22 cellular contexts compared by ENCODE assay signal in the genomic region with DNA sequence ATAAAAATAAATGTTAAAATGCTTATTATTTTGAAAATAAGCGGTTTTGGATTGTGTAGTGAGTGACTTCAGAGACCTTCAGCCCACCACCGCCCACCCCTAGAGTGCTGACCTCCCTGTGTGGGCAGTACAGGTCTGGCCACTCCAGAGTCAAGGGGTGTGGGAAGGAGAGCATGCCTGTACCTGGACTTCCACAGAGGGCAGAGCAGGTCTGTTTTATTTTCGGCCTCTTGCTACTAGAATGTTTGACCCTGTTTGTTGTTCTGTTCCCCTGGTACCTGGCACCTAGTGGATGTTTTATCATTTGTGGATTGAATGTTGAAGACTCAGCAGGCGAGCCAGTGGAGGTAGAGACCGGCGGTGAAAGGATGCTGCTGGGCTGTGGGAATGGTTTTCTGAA.
"Had no signal": no experiment of that assay in that cellular context is flagged by ENCODE, and none has a peak within 500 bp of the region (broad histone marks: within the 10 kb centered on the region; RNA-seq: fewer than 3 reads in every experiment).

No MANE protein-coding gene starts in this region.

- H3K27ac ChIP-seq: hepatocyte, neural progenitor cell, psoas muscle, right lobe of liver, testis, tibial artery had no signal

- FAIRE-seq: colon, frontal cortex had no signal

- H3K4me1 ChIP-seq: neural progenitor cell, psoas muscle, right lobe of liver, testis, tibial artery had no signal

- H3K27me3 ChIP-seq: dorsolateral prefrontal cortex, hepatocyte, neural progenitor cell, right lobe of liver, testis, tibial artery had no signal

- H3K4me3 ChIP-seq: dorsolateral prefrontal cortex, hepatocyte, lung, mucosa of descending colon, neural progenitor cell, psoas muscle, right lobe of liver, testis, tibial artery had no signal

- H3K9me3 ChIP-seq: mucosa of descending colon, psoas muscle, right lobe of liver, testis, tibial artery had no signal

- H3K36me3 ChIP-seq: neural progenitor cell had no signal

- DNase-seq: caudate nucleus; cerebellar nuclear complex; dorsolateral prefrontal cortex; effector CD4-positive, alpha-beta T cell; left colon; mucosa of descending colon; naive B cell; psoas muscle; right lobe of liver; stimulated activated CD4-positive, alpha-beta T cell treated with anti-CD3 and anti-CD28 coated beads, Interleukin-2, amount 100 ng/mL, for 24 hours; stimulated activated CD4-positive, alpha-beta T cell treated with anti-CD3 and anti-CD28 coated beads, Interleukin-4, amount 100 ng/mL, for 24 hours; stimulated activated naive CD8-positive, alpha-beta T cell treated with anti-CD3 and anti-CD28 coated beads, Interleukin-15, Interleukin-2, amounts not matched to agents 100 U/mL and 50 U/mL, for 24 hours; substantia nigra; testis; tibial artery had no signal

- ATAC-seq: left colon; mucosa of descending colon; natural killer cell treated with Interleukin-12 subunit alpha and Interleukin-12 subunit beta and Interleukin-15 and Interleukin-18, amount 100 ng/mL, for 72 hours; psoas muscle; right lobe of liver; stimulated activated memory B cell treated with anti-CD40 and anti-IgM and Interleukin-4, amounts not matched to agents 10 μg/mL and 1 μg/mL and 100 μg/mL, for 72 hours; stimulated activated naive CD8-positive, alpha-beta T cell treated with anti-CD3 and anti-CD28 coated beads, Interleukin-15, Interleukin-2, amounts not matched to agents 100 U/mL and 50 U/mL, for 24 hours had no signal

- H3K9ac ChIP-seq: neural progenitor cell had no signal
